Comparison of ENCODE assay signal across 17 cellular contexts in genomic region chr3:82505079-82505756, GRCh38.
DNase-seq lines count a peak whose midpoint lies in the region; ATAC-seq, FAIRE-seq and TF ChIP-seq lines count a peak whose summit lies in the region.
"Had no signal": no experiment of that assay in that cellular context is flagged by ENCODE, and none has a peak within 500 bp of the region (broad histone marks: within the 10 kb centered on the region; RNA-seq: fewer than 3 reads in every experiment).

No MANE protein-coding gene starts in this region.

- H3K27ac ChIP-seq in right cardiac atrium (ENCODE audit: low read length) (no peak overlapping the region), kidney (ENCODE audit: low read depth in 2 of 2, low read length in 2 of 2) (no peak overlapping the region)
- H3K27ac ChIP-seq: C4-2B had no signal

- no peak overlapping the region for H3K9ac ChIP-seq in kidney (ENCODE audit: low read length in 2 of 2)

- WGBS in right cardiac atrium: 82% methylated on average over 17 of the region's 17 CpGs

- H3K36me3 ChIP-seq in kidney (ENCODE audit: control insufficient read depth in 1 of 2, insufficient read depth in 2 of 2, low read length in 2 of 2): no peaks in the 10 kb centered on the region

- H3K4me1 ChIP-seq in right cardiac atrium (ENCODE audit: control insufficient read depth, insufficient read depth, low read length): no peaks in the 10 kb centered on the region
- H3K4me1 ChIP-seq in kidney (ENCODE audit: control insufficient read depth in 1 of 2, insufficient read depth in 1 of 2, low read depth in 1 of 2, low read length in 2 of 2): no peaks in the 10 kb centered on the region

- ATAC-seq in right cardiac atrium: no peak
- ATAC-seq in left ventricle myocardium superior: no peak
- ATAC-seq in sciatic nerve: peak; percentile 13
- ATAC-seq: CD8-positive, alpha-beta T cell had no signal

- H3K9me3 ChIP-seq in right cardiac atrium (ENCODE audit: control insufficient read depth, low read length) (no peaks in the 10 kb centered on the region), kidney (ENCODE audit: control insufficient read depth in 1 of 2, low read length in 2 of 2) (no peaks in the 10 kb centered on the region)

- H3K4me3 ChIP-seq in right cardiac atrium (ENCODE audit: low read length): no peak overlapping the region
- H3K4me3 ChIP-seq in kidney (ENCODE audit: low read length in 2 of 2): no peak overlapping the region

- peak in 2 of 3 donors; percentile 19 to 43 for DNase-seq in right cardiac atrium
- no peak for DNase-seq in left ventricle myocardium superior
- DNase-seq in kidney: peak; percentile 59
- DNase-seq in sciatic nerve (ENCODE audit: low spot score): no peak
- DNase-seq in iPS-NIHi7 (ENCODE audit: extremely low spot score): no peak
- no peak for DNase-seq in HuH-7 (ENCODE audit: low spot score)
- no peak for DNase-seq in DMS 273 (lab: John Stamatoyannopoulos, UW; ENCODE audit: unreplicated experiment)
- DNase-seq: CD8-positive, alpha-beta T cell; COR-L47; DND-41; GDM1; HCEC 1CT; HFFc6 had no signal

- FAIRE-seq in kidney (lab: Jason Lieb, UNC): no peak
- FAIRE-seq: D721Med, GM12892, GM19239 had no signal

- intact Hi-C loops in right cardiac atrium (cut with DNase I): no loop called here
- intact Hi-C loops in left ventricle myocardium superior (cut with micrococcal nuclease): no loop called here
- intact Hi-C loops in kidney (cut with DNase I): no loop called here
- intact Hi-C loops in sciatic nerve (cut with DNase I): no loop called here

- no peaks in the 10 kb centered on the region for H3K27me3 ChIP-seq in right cardiac atrium (ENCODE audit: control insufficient read depth, insufficient read depth)

- TF ChIP-seq CTCF in kidney (IDR thresholded peaks at IDR 0.05; ENCODE audit: borderline replicate concordance, extremely low read depth, insufficient read depth): no peak

Comparison
In these comparisons a context has a peak if more than half of its experiments do, and no peak if none do; other contexts are left out.
1. DNase-seq: peak in right cardiac atrium (2 of 3) and kidney (single experiment); none in left ventricle myocardium superior (single experiment), sciatic nerve (single experiment), iPS-NIHi7 (single experiment), HuH-7 (single experiment) and DMS 273 (single experiment).